ENCODE assay signal across 13 cellular contexts in genomic region chr6:113530769-113531168, GRCh38.
DNase-seq lines count a peak whose midpoint lies in the region; ATAC-seq and TF ChIP-seq lines count a peak whose summit lies in the region.
"Had no signal": no experiment of that assay in that cellular context is flagged by ENCODE, and none has a peak within 500 bp of the region (broad histone marks: within the 10 kb centered on the region; RNA-seq: fewer than 3 reads in every experiment).

No MANE protein-coding gene starts in this region.

- CTCF ChIA-PET in activated CD8-positive, alpha-beta T cell treated with anti-CD3 and anti-CD28 coated beads for 36 hours (lab: Charles Lee) = no interaction called here

- H3K4me1 Mint-ChIP-seq in chondrocyte (ENCODE audit: low read depth) = peaks cover 19% of the 10 kb centered on the region
- no peaks in the 10 kb centered on the region for H3K4me1 Mint-ChIP-seq in activated CD8-positive, alpha-beta T cell treated with anti-CD3 and anti-CD28 coated beads for 36 hours (ENCODE audit: low read depth)

- DNase-seq in EH (ENCODE audit: low read depth) (peak; percentile 84), NCI-H226 (peak; percentile 88), chondrocyte (ENCODE audit: low spot score) (no peak), kidney epithelial cell (ENCODE audit: low read depth) (peak; percentile 62), NCI-H2029 (lab: John Stamatoyannopoulos, UW) (no peak), SIG-M5 treated with dmso at 0.1 percent for 504 hours (lab: John Stamatoyannopoulos, UW; ENCODE audit: unreplicated experiment) (no peak)
- no peak for DNase-seq in activated CD8-positive, alpha-beta T cell treated with anti-CD3 and anti-CD28 coated beads for 36 hours
- DNase-seq: activated CD4-positive, alpha-beta T cell treated with anti-CD3 and anti-CD28 coated beads, Interleukin-2, amount 50 U/mL, for 48 hours; C1 segment of cervical spinal cord; NCI-H1417 treated with DMSO at 0.1 percent for 48 hours; NK-92 treated with Interleukin-12 subunit alpha and Interleukin-12 subunit beta, amount 100 ng/mL, for 24 hours had no signal

- H3K4me3 ChIP-seq in kidney epithelial cell (ENCODE audit: low read depth, low read length) = no peak overlapping the region

- no peak for ATAC-seq in GM18517 (IDR thresholded peaks at IDR 0.05; ENCODE audit: unreplicated experiment)
- ATAC-seq in activated CD8-positive, alpha-beta T cell treated with anti-CD3 and anti-CD28 coated beads for 36 hours = no peak

- no peak overlapping the region for H3K4me3 Mint-ChIP-seq in chondrocyte (ENCODE audit: unreplicated experiment)
- H3K4me3 Mint-ChIP-seq in activated CD8-positive, alpha-beta T cell treated with anti-CD3 and anti-CD28 coated beads for 36 hours = no peak overlapping the region
- H3K4me3 Mint-ChIP-seq: T-helper 1 cell treated with Interleukin-12 subunit alpha and Interleukin-12 subunit beta and Interleukin-4 antibody, amounts not matched to agents 30 μg/mL and 1 μg/mL, for 36 hours had no signal

- H3K36me3 ChIP-seq in kidney epithelial cell (ENCODE audit: control insufficient read depth, insufficient read depth, low read length) = no peaks in the 10 kb centered on the region

- H3K36me3 Mint-ChIP-seq in chondrocyte (ENCODE audit: low read depth) = no peaks in the 10 kb centered on the region
- no peaks in the 10 kb centered on the region for H3K36me3 Mint-ChIP-seq in activated CD8-positive, alpha-beta T cell treated with anti-CD3 and anti-CD28 coated beads for 36 hours (ENCODE audit: low read depth)

- H3K27me3 Mint-ChIP-seq in chondrocyte (ENCODE audit: low read depth) = no peaks in the 10 kb centered on the region
- H3K27me3 Mint-ChIP-seq in activated CD8-positive, alpha-beta T cell treated with anti-CD3 and anti-CD28 coated beads for 36 hours = no peaks in the 10 kb centered on the region

- no peaks in the 10 kb centered on the region for H3K27me3 ChIP-seq in kidney epithelial cell (ENCODE audit: control insufficient read depth, insufficient read depth, low read length)

- intact Hi-C loops in activated CD8-positive, alpha-beta T cell treated with anti-CD3 and anti-CD28 coated beads for 36 hours (cut with micrococcal nuclease) = no loop called here

- POLR2A ChIA-PET in activated CD8-positive, alpha-beta T cell treated with anti-CD3 and anti-CD28 coated beads for 36 hours (lab: Charles Lee) = no interaction called here

- peak overlapping the region; percentile 77 for H3K27ac Mint-ChIP-seq in chondrocyte (ENCODE audit: unreplicated experiment)
- H3K27ac Mint-ChIP-seq in activated CD8-positive, alpha-beta T cell treated with anti-CD3 and anti-CD28 coated beads for 36 hours = no peak overlapping the region
- H3K27ac Mint-ChIP-seq: T-helper 1 cell treated with Interleukin-12 subunit alpha and Interleukin-12 subunit beta and Interleukin-4 antibody, amounts not matched to agents 30 μg/mL and 1 μg/mL, for 36 hours had no signal

- H3K9me3 Mint-ChIP-seq in chondrocyte (ENCODE audit: low read depth) = no peaks in the 10 kb centered on the region
- no peaks in the 10 kb centered on the region for H3K9me3 Mint-ChIP-seq in activated CD8-positive, alpha-beta T cell treated with anti-CD3 and anti-CD28 coated beads for 36 hours
- H3K9me3 Mint-ChIP-seq: T-helper 1 cell treated with Interleukin-12 subunit alpha and Interleukin-12 subunit beta and Interleukin-4 antibody, amounts not matched to agents 30 μg/mL and 1 μg/mL, for 36 hours had no signal

- TF ChIP-seq CTCF in chondrocyte (IDR thresholded peaks at IDR 0.05) (no peak), kidney epithelial cell (IDR thresholded peaks at IDR 0.05; ENCODE audit: insufficient read depth, low read length, poor library complexity, severe bottlenecking) (no peak)
- no peak for TF ChIP-seq CTCF in activated CD8-positive, alpha-beta T cell treated with anti-CD3 and anti-CD28 coated beads for 36 hours (IDR thresholded peaks at IDR 0.05)

Comparison
In these comparisons a context has a peak if more than half of its experiments do, and no peak if none do; other contexts are left out.
1. DNase-seq: peak in EH (single experiment), NCI-H226 (single experiment) and kidney epithelial cell (single experiment); none in chondrocyte (single experiment), activated CD8-positive, alpha-beta T cell treated with anti-CD3 and anti-CD28 coated beads for 36 hours (single experiment), NCI-H2029 (single experiment) and SIG-M5 treated with dmso at 0.1 percent for 504 hours (single experiment).